ENCODE assay signal across 30 cellular contexts in genomic region chr3:188256764-188257163, GRCh38.
A peak's percentile ranks its signal among the peaks of the same experiment; 100 is the strongest.
DNase-seq lines count a peak whose midpoint lies in the region; ATAC-seq, FAIRE-seq and TF ChIP-seq lines count a peak whose summit lies in the region.
"Had no signal": no experiment of that assay in that cellular context is flagged by ENCODE, and none has a peak within 500 bp of the region (broad histone marks: within the 10 kb centered on the region; RNA-seq: fewer than 3 reads in every experiment).

No MANE protein-coding gene starts in this region.

- no peak overlapping the region for H3K4me3 Mint-ChIP-seq in activated T-cell treated with anti-CD3 and anti-CD28 coated beads, Interleukin-2, amount 50 U/mL, for 24 hours
- H3K4me3 Mint-ChIP-seq in activated T-cell treated with anti-CD3 and anti-CD28 coated beads, Interleukin-2, amount 50 U/mL, for 4 hours: no peak overlapping the region
- H3K4me3 Mint-ChIP-seq: activated CD4-positive, alpha-beta memory T cell treated with anti-CD3 and anti-CD28 coated beads for 36 hours; CD4-positive, alpha-beta memory T cell; T-helper 1 cell treated with Interleukin-12 subunit alpha and Interleukin-12 subunit beta and Interleukin-4 antibody, amounts not matched to agents 30 μg/mL and 1 μg/mL, for 36 hours had no signal

- no peak for FAIRE-seq in small intestine (lab: Jason Lieb, UNC)
- no peak for FAIRE-seq in GM19239 (lab: Jason Lieb, UNC)
- FAIRE-seq: bronchial epithelial cell, TTC549 had no signal

- H3K36me3 Mint-ChIP-seq in activated T-cell treated with anti-CD3 and anti-CD28 coated beads, Interleukin-2, amount 50 U/mL, for 24 hours (ENCODE audit: low read depth): peaks cover 24% of the 10 kb centered on the region
- H3K36me3 Mint-ChIP-seq in activated T-cell treated with anti-CD3 and anti-CD28 coated beads, Interleukin-2, amount 50 U/mL, for 4 hours (ENCODE audit: insufficient read depth): peaks cover 11% of the 10 kb centered on the region

- H3K4me1 Mint-ChIP-seq in activated T-cell treated with anti-CD3 and anti-CD28 coated beads, Interleukin-2, amount 50 U/mL, for 24 hours (ENCODE audit: low read depth): peaks cover 54% of the 10 kb centered on the region
- peaks cover 32% of the 10 kb centered on the region for H3K4me1 Mint-ChIP-seq in activated T-cell treated with anti-CD3 and anti-CD28 coated beads, Interleukin-2, amount 50 U/mL, for 4 hours (ENCODE audit: low read depth)

- no peaks in the 10 kb centered on the region for H4K20me1 ChIP-seq in hepatocyte (ENCODE audit: insufficient read depth, poor library complexity, severe bottlenecking)

- WGBS in hepatocyte (ENCODE audit: low lambda C conversion rate, missing lambda C conversion rate): 80% methylated on average over 3 of the region's 3 CpGs
- 20 to 61% (median 32%) methylated on average over 3 of the region's 3 CpGs for WGBS in small intestine, 3 donors

- H3K4me1 ChIP-seq in hepatocyte (ENCODE audit: insufficient read depth) (peaks cover 20% of the 10 kb centered on the region), small intestine (ENCODE audit: control insufficient read depth in 2 of 2, insufficient read depth in 1 of 2, low read depth in 1 of 2, low read length in 1 of 2) (peaks cover 13 to 19% of the 10 kb centered on the region in 2 donors)

- TF ChIP-seq CTCF in VCaP (conservative IDR thresholded peaks at IDR 0.05) (no peak), hepatocyte (IDR thresholded peaks at IDR 0.05; ENCODE audit: poor library complexity) (no peak)

- no peak overlapping the region for H3K4me2 ChIP-seq in hepatocyte

- H3K27me3 Mint-ChIP-seq in activated T-cell treated with anti-CD3 and anti-CD28 coated beads, Interleukin-2, amount 50 U/mL, for 24 hours: no peaks in the 10 kb centered on the region
- no peaks in the 10 kb centered on the region for H3K27me3 Mint-ChIP-seq in activated T-cell treated with anti-CD3 and anti-CD28 coated beads, Interleukin-2, amount 50 U/mL, for 4 hours (ENCODE audit: low read depth)
- H3K27me3 Mint-ChIP-seq: activated CD4-positive, alpha-beta memory T cell treated with anti-CD3 and anti-CD28 coated beads for 36 hours; CD4-positive, alpha-beta memory T cell; progenitor cell of endocrine pancreas had no signal

- no peaks in the 10 kb centered on the region for H3K36me3 ChIP-seq in hepatocyte (replicated peaks; ENCODE audit: insufficient read depth, low read depth)
- H3K36me3 ChIP-seq in small intestine (ENCODE audit: control insufficient read depth in 2 of 2, insufficient read depth in 2 of 2, low read length in 2 of 2): no peaks in the 10 kb centered on the region
- H3K36me3 ChIP-seq: vagina had no signal

- no peaks in the 10 kb centered on the region for H3K9me3 Mint-ChIP-seq in activated T-cell treated with anti-CD3 and anti-CD28 coated beads, Interleukin-2, amount 50 U/mL, for 24 hours
- H3K9me3 Mint-ChIP-seq in activated T-cell treated with anti-CD3 and anti-CD28 coated beads, Interleukin-2, amount 50 U/mL, for 4 hours: peaks cover 3% of the 10 kb centered on the region
- H3K9me3 Mint-ChIP-seq: activated CD4-positive, alpha-beta memory T cell treated with anti-CD3 and anti-CD28 coated beads for 36 hours had no signal

- H3K27ac Mint-ChIP-seq in activated T-cell treated with anti-CD3 and anti-CD28 coated beads, Interleukin-2, amount 50 U/mL, for 24 hours: peak overlapping the region; percentile 88
- H3K27ac Mint-ChIP-seq: T-helper 1 cell treated with Interleukin-12 subunit alpha and Interleukin-12 subunit beta and Interleukin-4 antibody, amounts not matched to agents 30 μg/mL and 1 μg/mL, for 36 hours had no signal

- no peak overlapping the region for H2AFZ ChIP-seq in hepatocyte

- H3K27ac ChIP-seq in VCaP: peak overlapping the region; percentile 60
- peak overlapping the region; percentile 47 for H3K27ac ChIP-seq in hepatocyte
- peak overlapping the region in 1 of 2 donors; percentile 53 for H3K27ac ChIP-seq in small intestine (ENCODE audit: low read depth in 1 of 2, low read length in 1 of 2)
- H3K27ac ChIP-seq: epithelial cell of prostate, SK-N-MC, testis, vagina had no signal

- no peaks in the 10 kb centered on the region for H3K9me2 ChIP-seq in hepatocyte (replicated peaks; ENCODE audit: insufficient read depth)

- DNase-seq in activated T-cell treated with anti-CD3 and anti-CD28 coated beads, Interleukin-2, amount 50 U/mL, for 24 hours: no peak
- no peak for DNase-seq in activated T-cell treated with anti-CD3 and anti-CD28 coated beads, Interleukin-2, amount 50 U/mL, for 4 hours
- no peak for DNase-seq in hepatocyte (ENCODE audit: low spot score)
- peak; percentile 79 for DNase-seq in small intestine
- DNase-seq in GM19239 (ENCODE audit: insufficient read length, low spot score): no peak
- no peak for DNase-seq in SKM-1 treated with dmso at 0.1 percent for 144 hours (lab: John Stamatoyannopoulos, UW; ENCODE audit: unreplicated experiment)
- DNase-seq: activated CD4-positive, alpha-beta memory T cell treated with anti-CD3 and anti-CD28 coated beads for 36 hours; CD4-positive, alpha-beta memory T cell; DMS 273 treated with DMSO at 0.1 percent for 48 hours; effector CD8-positive, alpha-beta T cell; EL; H7; KG1; mesendoderm; NCI-H1105 treated with DMSO at 0.1 percent for 48 hours; NCI-H1930; NCI-H526; OCI-M1; stimulated activated naive CD4-positive, alpha-beta T cell; testis had no signal

- H3K79me2 ChIP-seq in hepatocyte: peaks cover 82% of the 10 kb centered on the region

- no peak overlapping the region for H3K4me3 ChIP-seq in hepatocyte
- H3K4me3 ChIP-seq in small intestine (ENCODE audit: low read depth in 1 of 2, low read length in 2 of 2): no peak overlapping the region
- H3K4me3 ChIP-seq: SK-N-MC, testis, vagina had no signal

- H3K27me3 ChIP-seq in hepatocyte (no peaks in the 10 kb centered on the region), small intestine (ENCODE audit: control insufficient read depth in 2 of 2, insufficient read depth in 2 of 2, low read length in 2 of 2) (no peaks in the 10 kb centered on the region)
- H3K27me3 ChIP-seq: testis, vagina had no signal

- ATAC-seq in activated T-cell treated with anti-CD3 and anti-CD28 coated beads, Interleukin-2, amount 50 U/mL, for 4 hours: no peak
- ATAC-seq in GM18517 (IDR thresholded peaks at IDR 0.05; ENCODE audit: unreplicated experiment): no peak
- ATAC-seq: activated CD4-positive, CD25-positive, alpha-beta regulatory T cell treated with anti-CD3 and anti-CD28 coated beads, Interleukin-2, amount 50 U/mL, for 24 hours had no signal

- H3K9me3 ChIP-seq in hepatocyte (ENCODE audit: low read depth) (no peaks in the 10 kb centered on the region), small intestine (ENCODE audit: control insufficient read depth, low read depth) (no peaks in the 10 kb centered on the region)
- H3K9me3 ChIP-seq: testis, vagina had no signal
